Comparison of ENCODE assay signal across 9 cellular contexts in the genomic region with DNA sequence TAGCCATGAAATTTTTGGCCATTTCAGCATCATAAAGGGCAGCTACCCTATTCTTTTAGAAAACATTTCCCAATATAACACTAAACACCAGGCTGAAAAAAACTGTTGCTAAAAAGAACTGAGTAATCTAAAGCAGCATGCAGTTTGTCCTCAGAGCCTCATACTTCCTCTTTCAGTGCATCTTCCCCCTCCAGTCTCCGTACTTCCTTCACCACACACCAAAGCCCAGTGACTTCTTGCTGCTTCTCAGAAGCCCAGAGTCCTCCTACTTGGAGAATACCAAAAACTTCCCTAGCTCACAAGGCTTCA. TPM values are rescaled to one million over a fixed set of nuclear protein-coding genes. Genes with fewer than 3 reads are reported as not detected.
DNase-seq lines count a peak whose midpoint lies in the region; ATAC-seq and TF ChIP-seq lines count a peak whose summit lies in the region.
"Had no signal": no experiment of that assay in that cellular context is flagged by ENCODE, and none has a peak within 500 bp of the region (broad histone marks: within the 10 kb centered on the region; RNA-seq: fewer than 3 reads in every experiment).

No MANE protein-coding gene starts in this region.

- POLR2A ChIA-PET in activated CD4-positive, alpha-beta T cell treated with anti-CD3 and anti-CD28 coated beads for 36 hours (lab: Charles Lee), result no interaction called here
- POLR2A ChIA-PET in activated CD8-positive, alpha-beta T cell treated with anti-CD3 and anti-CD28 coated beads for 36 hours (lab: Charles Lee), result no interaction called here
- POLR2A ChIA-PET in SK-N-SH (lab: Yijun Ruan, JAX), result no interaction called here

- no peaks in the 10 kb centered on the region for H4K20me1 ChIP-seq in SK-N-SH (ENCODE audit: insufficient read depth)

- H2AFZ ChIP-seq in SK-N-SH (ENCODE audit: low read depth), result no peak overlapping the region

- no peak for TF ChIP-seq CTCF in activated CD8-positive, alpha-beta T cell treated with anti-CD3 and anti-CD28 coated beads for 36 hours (IDR thresholded peaks at IDR 0.05)
- TF ChIP-seq CTCF in SK-N-SH (IDR thresholded peaks at IDR 0.05), result no peak

- no peak overlapping the region for H3K27ac ChIP-seq in SK-N-SH (ENCODE audit: low read depth in 2 of 2, low read length in 1 of 2)

- no peak overlapping the region for H3K4me3 ChIP-seq in H7 (ENCODE audit: insufficient read depth, low read depth, low read length)
- no peak overlapping the region for H3K4me3 ChIP-seq in SK-N-SH (ENCODE audit: low read depth in 2 of 2, low read length in 1 of 2)
- H3K4me3 ChIP-seq: A549 had no signal

- H3K27me3 ChIP-seq in H7 (ENCODE audit: control insufficient read depth, insufficient read depth, low read length) (no peaks in the 10 kb centered on the region), SK-N-SH (ENCODE audit: insufficient read depth) (no peaks in the 10 kb centered on the region)

- H3K27me3 Mint-ChIP-seq in activated CD4-positive, alpha-beta T cell treated with anti-CD3 and anti-CD28 coated beads for 36 hours, result peaks cover 7% of the 10 kb centered on the region
- H3K27me3 Mint-ChIP-seq in activated CD8-positive, alpha-beta T cell treated with anti-CD3 and anti-CD28 coated beads for 36 hours, result peaks cover 7% of the 10 kb centered on the region
- H3K27me3 Mint-ChIP-seq in stimulated activated naive CD8-positive, alpha-beta T cell treated with anti-CD3 and anti-CD28 coated beads, Interleukin-15, amount 100 ng/mL, for 72 hours, result peaks cover 9% of the 10 kb centered on the region

- no peaks in the 10 kb centered on the region for H3K9me2 ChIP-seq in SK-N-SH

- DNase-seq in activated CD4-positive, alpha-beta T cell treated with anti-CD3 and anti-CD28 coated beads for 36 hours, result no peak
- no peak for DNase-seq in activated CD4-positive, alpha-beta T cell treated with anti-CD3 and anti-CD28 coated beads, Interleukin-2, amount 50 U/mL, for 4 hours
- DNase-seq in activated CD8-positive, alpha-beta T cell treated with anti-CD3 and anti-CD28 coated beads for 36 hours, result peak; percentile 9
- DNase-seq in stimulated activated naive CD8-positive, alpha-beta T cell treated with anti-CD3 and anti-CD28 coated beads, Interleukin-15, amount 100 ng/mL, for 72 hours, result no peak
- DNase-seq in H7 (no peak), SK-N-SH (no peak), OCI-M2 (lab: John Stamatoyannopoulos, UW; ENCODE audit: unreplicated experiment) (no peak)

- ATAC-seq in activated CD4-positive, alpha-beta T cell treated with anti-CD3 and anti-CD28 coated beads for 36 hours, result no peak
- ATAC-seq in HG03135 (IDR thresholded peaks at IDR 0.05; ENCODE audit: unreplicated experiment), result peak; percentile 59
- ATAC-seq in activated CD8-positive, alpha-beta T cell treated with anti-CD3 and anti-CD28 coated beads for 36 hours, result peak; percentile 25
- ATAC-seq in stimulated activated naive CD8-positive, alpha-beta T cell treated with anti-CD3 and anti-CD28 coated beads, Interleukin-15, amount 100 ng/mL, for 72 hours, result no peak
- ATAC-seq: A549 had no signal

- no peak for TF ChIP-seq EP300 in SK-N-SH (IDR thresholded peaks at IDR 0.05; ENCODE audit: borderline replicate concordance in 1 of 2, low read depth in 1 of 2, low read length in 1 of 2)

- no peaks in the 10 kb centered on the region for H3K36me3 Mint-ChIP-seq in activated CD4-positive, alpha-beta T cell treated with anti-CD3 and anti-CD28 coated beads for 36 hours (ENCODE audit: low read depth)
- no peaks in the 10 kb centered on the region for H3K36me3 Mint-ChIP-seq in activated CD8-positive, alpha-beta T cell treated with anti-CD3 and anti-CD28 coated beads for 36 hours (ENCODE audit: low read depth)

- no peak for TF ChIP-seq RAD21 in SK-N-SH (IDR thresholded peaks at IDR 0.05; ENCODE audit: low read length)

- H3K27ac Mint-ChIP-seq in activated CD4-positive, alpha-beta T cell treated with anti-CD3 and anti-CD28 coated beads for 36 hours, result peak overlapping the region; percentile 72
- H3K27ac Mint-ChIP-seq in activated CD8-positive, alpha-beta T cell treated with anti-CD3 and anti-CD28 coated beads for 36 hours, result no peak overlapping the region
- H3K27ac Mint-ChIP-seq in stimulated activated naive CD8-positive, alpha-beta T cell treated with anti-CD3 and anti-CD28 coated beads, Interleukin-15, amount 100 ng/mL, for 72 hours, result no peak overlapping the region

- WGBS in SK-N-SH (ENCODE audit: low lambda C conversion rate), result 100% methylated on average over 1 of the region's 1 CpG

- H3K9me3 ChIP-seq in SK-N-SH, result no peaks in the 10 kb centered on the region
- H3K9me3 ChIP-seq: A549 had no signal

- no peaks in the 10 kb centered on the region for H3F3A ChIP-seq in SK-N-SH (replicated peaks; ENCODE audit: insufficient read depth)

- no peak overlapping the region for H3K4me2 ChIP-seq in SK-N-SH

- H3K9ac ChIP-seq in SK-N-SH, result no peak overlapping the region

- no peaks in the 10 kb centered on the region; a peak in 1 of 4 replicates for H3K4me1 ChIP-seq in SK-N-SH (ENCODE audit: control insufficient read depth in 1 of 2, insufficient read depth in 2 of 2, low read depth in 1 of 2, low read length in 1 of 2)

- H3K79me2 ChIP-seq in SK-N-SH (ENCODE audit: insufficient read depth), result no peaks in the 10 kb centered on the region

- no peak overlapping the region for H3K4me3 Mint-ChIP-seq in activated CD4-positive, alpha-beta T cell treated with anti-CD3 and anti-CD28 coated beads for 36 hours
- H3K4me3 Mint-ChIP-seq in activated CD8-positive, alpha-beta T cell treated with anti-CD3 and anti-CD28 coated beads for 36 hours, result no peak overlapping the region
- H3K4me3 Mint-ChIP-seq in stimulated activated naive CD8-positive, alpha-beta T cell treated with anti-CD3 and anti-CD28 coated beads, Interleukin-15, amount 100 ng/mL, for 72 hours, result peak overlapping the region; percentile 12 to 32

- H3K9me3 Mint-ChIP-seq in activated CD4-positive, alpha-beta T cell treated with anti-CD3 and anti-CD28 coated beads for 36 hours (ENCODE audit: low read depth), result no peaks in the 10 kb centered on the region
- H3K9me3 Mint-ChIP-seq in activated CD8-positive, alpha-beta T cell treated with anti-CD3 and anti-CD28 coated beads for 36 hours, result no peaks in the 10 kb centered on the region
- H3K9me3 Mint-ChIP-seq in stimulated activated naive CD8-positive, alpha-beta T cell treated with anti-CD3 and anti-CD28 coated beads, Interleukin-15, amount 100 ng/mL, for 72 hours, result no peaks in the 10 kb centered on the region

- CTCF ChIA-PET in activated CD4-positive, alpha-beta T cell treated with anti-CD3 and anti-CD28 coated beads for 36 hours (lab: Charles Lee), result no interaction called here
- CTCF ChIA-PET in activated CD8-positive, alpha-beta T cell treated with anti-CD3 and anti-CD28 coated beads for 36 hours (lab: Charles Lee), result interaction anchor here (1.1 to 1.6 kb wide), 2 partner anchors 9 to 131 kb away, joined by 3 read pairs; no protein-coding TSS in a partner anchor
- CTCF ChIA-PET in SK-N-SH (lab: Yijun Ruan, JAX), result interaction anchor here (1.3 kb wide), 1 partner anchor 10 kb away, joined by 3 read pairs; no protein-coding TSS in a partner anchor

- H3K4me1 Mint-ChIP-seq in activated CD4-positive, alpha-beta T cell treated with anti-CD3 and anti-CD28 coated beads for 36 hours, result peaks cover 43% of the 10 kb centered on the region
- peaks cover 39% of the 10 kb centered on the region for H3K4me1 Mint-ChIP-seq in activated CD8-positive, alpha-beta T cell treated with anti-CD3 and anti-CD28 coated beads for 36 hours (ENCODE audit: low read depth)
- H3K4me1 Mint-ChIP-seq in stimulated activated naive CD8-positive, alpha-beta T cell treated with anti-CD3 and anti-CD28 coated beads, Interleukin-15, amount 100 ng/mL, for 72 hours, result peaks cover 57% of the 10 kb centered on the region

- intact Hi-C loops in activated CD4-positive, alpha-beta T cell treated with anti-CD3 and anti-CD28 coated beads for 36 hours (cut with DNase I, micrococcal nuclease), result no loop called here
- intact Hi-C loops in activated CD8-positive, alpha-beta T cell treated with anti-CD3 and anti-CD28 coated beads for 36 hours (cut with micrococcal nuclease), result loop anchor here (5.0 kb wide), 1 partner anchor 68 kb away; no protein-coding TSS in a partner anchor

- H3K36me3 ChIP-seq in H7 (replicated peaks; ENCODE audit: control insufficient read depth, insufficient read depth, low read length) (no peaks in the 10 kb centered on the region), SK-N-SH (replicated peaks in 1 of 2; ENCODE audit: control insufficient read depth in 1 of 2, insufficient read depth in 2 of 2, low read length in 1 of 2) (no peaks in the 10 kb centered on the region)

TF ChIP-seq in SK-N-SH, 30 proteins besides CTCF, POLR2A, EP300 and RAD21 (continues in another document):
- TF ChIP-seq NFIC (IDR thresholded peaks at IDR 0.05; ENCODE audit: borderline replicate concordance) (no peak), RCOR1 (IDR thresholded peaks at IDR 0.05; ENCODE audit: low read length) (no peak)

RNA-seq across cellular contexts. Expression of gene IFNGR1, which starts 5.7 kb away (rescaled TPM):
- total RNA-seq in activated CD4-positive, alpha-beta T cell treated with anti-CD3 and anti-CD28 coated beads for 36 hours, result 10 to 100 TPM; 19.3 to 20.8 TPM
- 10 to 100 TPM; 25.6 to 26.8 TPM for total RNA-seq in activated CD8-positive, alpha-beta T cell treated with anti-CD3 and anti-CD28 coated beads for 36 hours
- total RNA-seq in H7 (2014; rRNA removed; shearing (Covaris generic)), result 21.8 and 24.7 TPM in 2 replicates
- polyA plus RNA-seq in SK-N-SH (2012; rRNA removed), result 11.5 and 16.7 TPM in 2 replicates
- polyA plus RNA-seq in SK-N-SH (2012; cell fraction: cytosol; rRNA removed), result 18.5 and 18.7 TPM in 2 replicates
- 4.7 and 14.5 TPM in 2 replicates for polyA plus RNA-seq in SK-N-SH (2012; cell fraction: nucleus; rRNA removed)

RNA-seq across cellular contexts. Expression of gene IL22RA2, which starts 51.4 kb away (rescaled TPM):
- total RNA-seq in activated CD4-positive, alpha-beta T cell treated with anti-CD3 and anti-CD28 coated beads for 36 hours, result not detected
- not detected for total RNA-seq in activated CD8-positive, alpha-beta T cell treated with anti-CD3 and anti-CD28 coated beads for 36 hours
- not detected in 2 replicates for total RNA-seq in H7 (2014; rRNA removed; shearing (Covaris generic))
- polyA plus RNA-seq in SK-N-SH (2012; rRNA removed), result not detected in 2 replicates
- polyA plus RNA-seq in SK-N-SH (2012; cell fraction: cytosol; rRNA removed), result not detected in 2 replicates
- polyA plus RNA-seq in SK-N-SH (2012; cell fraction: nucleus; rRNA removed), result not detected in 2 replicates
- polyA plus RNA-seq: A549 had no signal

Comparison
In these comparisons a context has a peak if more than half of its experiments do, and no peak if none do; other contexts are left out.
1. ATAC-seq: peak in HG03135 (single experiment) and activated CD8-positive, alpha-beta T cell treated with anti-CD3 and anti-CD28 coated beads for 36 hours (single experiment); none in activated CD4-positive, alpha-beta T cell treated with anti-CD3 and anti-CD28 coated beads for 36 hours (single experiment) and stimulated activated naive CD8-positive, alpha-beta T cell treated with anti-CD3 and anti-CD28 coated beads, Interleukin-15, amount 100 ng/mL, for 72 hours (single experiment).
2. H3K4me3 Mint-ChIP-seq: peak in stimulated activated naive CD8-positive, alpha-beta T cell treated with anti-CD3 and anti-CD28 coated beads, Interleukin-15, amount 100 ng/mL, for 72 hours (2 of 2); none in activated CD4-positive, alpha-beta T cell treated with anti-CD3 and anti-CD28 coated beads for 36 hours (single experiment) and activated CD8-positive, alpha-beta T cell treated with anti-CD3 and anti-CD28 coated beads for 36 hours (single experiment).